18 cellular contexts compared by ENCODE assay signal in genomic region chr15:34603095-34603494, GRCh38. TPM values are rescaled to one million over a fixed set of nuclear protein-coding genes. Genes with fewer than 3 reads are reported as not detected.
DNase-seq lines count a peak whose midpoint lies in the region; ATAC-seq, FAIRE-seq and TF ChIP-seq lines count a peak whose summit lies in the region.
"Had no signal": no experiment of that assay in that cellular context is flagged by ENCODE, and none has a peak within 500 bp of the region (broad histone marks: within the 10 kb centered on the region; RNA-seq: fewer than 3 reads in every experiment).

No MANE protein-coding gene starts in this region.

- no peak for FAIRE-seq in HepG2 (lab: Jason Lieb, UNC)
- FAIRE-seq: GM12878, GM18507, HTR-8/SVneo had no signal

- H3K36me3 ChIP-seq in HepG2 (replicated peaks in 1 of 2; ENCODE audit: control insufficient read depth in 1 of 2, insufficient read depth in 2 of 2, low read length in 2 of 2) (no peaks in the 10 kb centered on the region), right lobe of liver (no peaks in the 10 kb centered on the region), HAP-1 (replicated peaks) (no peaks in the 10 kb centered on the region), osteoblast (ENCODE audit: insufficient read depth, low read length) (no peaks in the 10 kb centered on the region)
- H3K36me3 ChIP-seq: BLaER1 treated with 17β-estradiol and CSF1 and Interleukin-3, amounts not matched to agents 10 nM and 100 nM had no signal

- intact Hi-C loops in HepG2 (cut with micrococcal nuclease; ENCODE audit: unreplicated experiment) = no loop called here
- intact Hi-C loops in right lobe of liver (cut with DNase I) = no loop called here

- H3K27ac ChIP-seq in HepG2 (ENCODE audit: extremely low read length, insufficient read depth, low read length) (no peak overlapping the region), right lobe of liver (no peak overlapping the region), osteoblast (ENCODE audit: low read depth, low read length) (no peak overlapping the region)
- H3K27ac ChIP-seq: BLaER1 treated with 17β-estradiol and CSF1 and Interleukin-3, amounts not matched to agents 10 nM and 100 nM had no signal

- WGBS in HepG2 (ENCODE audit: low lambda C conversion rate) = 4% methylated on average over 8 of the region's 8 CpGs
- 46% methylated on average over 8 of the region's 8 CpGs for WGBS in right lobe of liver (ENCODE audit: insufficient coverage, low coverage, low lambda C conversion rate, missing lambda C conversion rate)

- TF ChIP-seq EP300 in HepG2 (IDR thresholded peaks at IDR 0.05; ENCODE audit: low read depth in 2 of 2, low read length in 2 of 2) (no peak), HepG2 (CRISPR knock-in tag; IDR thresholded peaks at IDR 0.05; ENCODE audit: borderline replicate concordance) (no peak)

- H3K9me3 ChIP-seq in HepG2 (ENCODE audit: low read length) = no peaks in the 10 kb centered on the region
- H3K9me3 ChIP-seq in right lobe of liver = no peaks in the 10 kb centered on the region
- no peaks in the 10 kb centered on the region for H3K9me3 ChIP-seq in HAP-1
- H3K9me3 ChIP-seq in osteoblast (ENCODE audit: low read depth, low read length) = no peaks in the 10 kb centered on the region
- H3K9me3 ChIP-seq: BLaER1 treated with 17β-estradiol and CSF1 and Interleukin-3, amounts not matched to agents 10 nM and 100 nM had no signal

- H2AFZ ChIP-seq in HepG2 (ENCODE audit: low read length) (no peak overlapping the region), osteoblast (ENCODE audit: low read length) (no peak overlapping the region)

- CTCF ChIA-PET in HepG2 (lab: Yijun Ruan, JAX; ENCODE audit: low intra/inter-chr PET ratio, low total read pairs) = no interaction called here

- H3K79me2 ChIP-seq in HepG2 (ENCODE audit: insufficient read depth, low read length) (no peaks in the 10 kb centered on the region), osteoblast (ENCODE audit: insufficient read depth, low read length) (no peaks in the 10 kb centered on the region)

- no TSS peak for BruUV-seq in HepG2 (replicated peaks; lab: Mats Ljungman, UMichigan)

- H3K4me1 ChIP-seq in HepG2 (ENCODE audit: insufficient read depth, low read length) (no peaks in the 10 kb centered on the region), right lobe of liver (no peaks in the 10 kb centered on the region), HAP-1 (no peaks in the 10 kb centered on the region), osteoblast (ENCODE audit: insufficient read depth, low read length) (no peaks in the 10 kb centered on the region)
- H3K4me1 ChIP-seq: BLaER1 treated with 17β-estradiol and CSF1 and Interleukin-3, amounts not matched to agents 10 nM and 100 nM had no signal

- H3K9ac ChIP-seq in HepG2 (ENCODE audit: insufficient read depth, low read depth, low read length) = no peak overlapping the region
- H3K9ac ChIP-seq: BLaER1 treated with 17β-estradiol and CSF1 and Interleukin-3, amounts not matched to agents 10 nM and 100 nM had no signal

- DNase-seq in HepG2 (ENCODE audit: low spot score) = peak; percentile 14
- no peak for DNase-seq in right lobe of liver
- peak; percentile 48 for DNase-seq in RPMI8226
- peak; percentile 11 for DNase-seq in epithelial cell of esophagus (ENCODE audit: low read depth)
- DNase-seq in HAP-1 (ENCODE audit: low spot score in 2 of 2) = no peak
- no peak for DNase-seq in osteoblast (ENCODE audit: insufficient read length, low spot score, missing footprints)
- DNase-seq: ACHN; CD4-positive, CD25-positive, alpha-beta regulatory T cell; DMS79; GOT3; HCEC 1CT; HFFc6 had no signal

- POLR2A ChIA-PET in HepG2 (lab: Yijun Ruan, JAX) = no interaction called here

- TF ChIP-seq RAD21 in HepG2 (CRISPR knock-in tag; IDR thresholded peaks at IDR 0.05) = no peak

- H3K27me3 ChIP-seq in HepG2 (ENCODE audit: control insufficient read depth in 1 of 2, insufficient read depth in 2 of 2, low read length in 2 of 2) (peaks cover 0 to 7% of the 10 kb centered on the region in 2 experiments; a peak in 1 of 5 replicates), right lobe of liver (peaks cover 0 to 3% of the 10 kb centered on the region in 2 donors), HAP-1 (ENCODE audit: low read depth) (peaks cover 35% of the 10 kb centered on the region), osteoblast (ENCODE audit: insufficient read depth, low read length) (peaks cover 31% of the 10 kb centered on the region)
- H3K27me3 ChIP-seq: BLaER1 treated with 17β-estradiol and CSF1 and Interleukin-3, amounts not matched to agents 10 nM and 100 nM had no signal

- H3K4me2 ChIP-seq in HepG2 (ENCODE audit: low read depth, low read length) (no peak overlapping the region), osteoblast (ENCODE audit: insufficient read depth, low read length) (no peak overlapping the region)
- H3K4me2 ChIP-seq: BLaER1 treated with 17β-estradiol and CSF1 and Interleukin-3, amounts not matched to agents 10 nM and 100 nM had no signal

- H3K4me3 ChIP-seq in HepG2 (replicated peaks in 1 of 3; ENCODE audit: insufficient read depth in 1 of 3, low read depth in 2 of 3, low read length in 3 of 3) (no peak overlapping the region), right lobe of liver (no peak overlapping the region), epithelial cell of esophagus (ENCODE audit: low read length) (no peak overlapping the region), HAP-1 (no peak overlapping the region), osteoblast (ENCODE audit: insufficient read depth, low read length) (no peak overlapping the region)
- H3K4me3 ChIP-seq: BLaER1 treated with 17β-estradiol and CSF1 and Interleukin-3, amounts not matched to agents 10 nM and 100 nM; GM12878 had no signal

- TF ChIP-seq POLR2A in HepG2 (IDR thresholded peaks at IDR 0.05; ENCODE audit: insufficient read depth in 1 of 2, low read depth in 2 of 2, low read length in 2 of 2) = no peak
- TF ChIP-seq POLR2A in right lobe of liver (IDR thresholded peaks at IDR 0.05) = no peak

- no peak for TF ChIP-seq CTCF in HepG2 (CRISPR knock-in tag; IDR thresholded peaks at IDR 0.05)
- no peak for TF ChIP-seq CTCF in right lobe of liver (IDR thresholded peaks at IDR 0.05)
- TF ChIP-seq CTCF in epithelial cell of esophagus (IDR thresholded peaks at IDR 0.05; ENCODE audit: insufficient read depth, low read depth, low read length, missing control alignments) = no peak
- no peak for TF ChIP-seq CTCF in osteoblast (IDR thresholded peaks at IDR 0.05; ENCODE audit: extremely low read depth, low read depth, low read length)

- peak; percentile 43; the same call in 2 of the 3 replicates for ATAC-seq in HepG2
- ATAC-seq in right lobe of liver = no peak
- ATAC-seq in GM19035 (IDR thresholded peaks at IDR 0.05; ENCODE audit: unreplicated experiment) = no peak
- no peak for ATAC-seq in GM21526 (IDR thresholded peaks at IDR 0.05; ENCODE audit: low FRiP score, unreplicated experiment)
- ATAC-seq: GM12878 had no signal

- H4K20me1 ChIP-seq in HepG2 (ENCODE audit: insufficient read depth, low read length) (no peaks in the 10 kb centered on the region), osteoblast (ENCODE audit: insufficient read depth, low read length) (no peaks in the 10 kb centered on the region)
- H4K20me1 ChIP-seq: BLaER1 treated with 17β-estradiol and CSF1 and Interleukin-3, amounts not matched to agents 10 nM and 100 nM had no signal

- in situ Hi-C loops in HepG2 (cut with HindIII; ENCODE audit: extremely low pct_ligation_motif_present, low pct_unique_long_range_greater_than_20kb) = no loop called here
- in situ Hi-C loops in HAP-1 (cut with MboI; ENCODE audit: low sequenced_read_pairs) = loop anchor here (25.0 kb wide), 1 partner anchor 309 kb away; no protein-coding TSS in a partner anchor

TF ChIP-seq in HepG2, 621 proteins besides CTCF, POLR2A, EP300 and RAD21 (continues in another document):
- TF ChIP-seq POGZ (CRISPR knock-in tag; IDR thresholded peaks at IDR 0.05) (no peak), TCF7 (IDR thresholded peaks at IDR 0.05; ENCODE audit: low read depth) (peak; percentile 24; the same call in 1 of the 2 replicates), SNAPC5 (CRISPR knock-in tag; IDR thresholded peaks at IDR 0.05; ENCODE audit: borderline replicate concordance) (no peak), FOXA3 (CRISPR knock-in tag; IDR thresholded peaks at IDR 0.05) (peak; percentile 11; the same call in 1 of the 2 replicates)

RNA-seq across cellular contexts. Expression of gene GOLGA8B, which starts 19.6 kb away (rescaled TPM):
- total RNA-seq in HepG2 (2016; rRNA removed; fragmentation: Illumina TruSeq; extraction: Trizol) (6.0 and 38.8 TPM in 2 replicates), right lobe of liver (10 to 100 TPM; 21.9 to 53.4 (median 30.8) TPM), osteoblast (35.9 and 57.2 TPM in 2 replicates)
- total RNA-seq in HepG2 (2016; cell fraction: cytosol; rRNA removed; fragmentation: Illumina TruSeq; extraction: Trizol; ENCODE audit: low read depth) = 8.7 and 12.0 TPM in 2 replicates
- total RNA-seq in HepG2 (2016; cell fraction: insoluble cytoplasmic fraction; rRNA removed; fragmentation: Illumina TruSeq; extraction: Trizol) = 8.1 and 44.9 TPM in 2 replicates
- 3.0 and 5.0 TPM in 2 replicates for total RNA-seq in HepG2 (2016; cell fraction: membrane; rRNA removed; fragmentation: Illumina TruSeq; extraction: Trizol)
- total RNA-seq in HepG2 (2016; cell fraction: nucleus; rRNA removed; fragmentation: Illumina TruSeq; extraction: Trizol) = 71.1 and 101 TPM in 2 replicates
- polyA plus RNA-seq in HepG2 (2011; rRNA removed) = 89.0 and 104 TPM in 2 replicates
- polyA plus RNA-seq in HepG2 (2011; cell fraction: cytosol; rRNA removed) = 13.5 and 14.7 TPM in 2 replicates
- polyA plus RNA-seq in HepG2 (2011; cell fraction: nucleus; rRNA removed) = 711 and 815 TPM in 2 replicates
- 130 and 139 TPM in 2 replicates for polyA plus RNA-seq in HepG2 (2012)
- 0.51 TPM in 2 replicates for polyA plus RNA-seq in HepG2 (2016; cell fraction: cytosol; fragmentation: Illumina TruSeq; extraction: Trizol; ENCODE audit: low read depth)
- polyA plus RNA-seq in HepG2 (2016; cell fraction: insoluble cytoplasmic fraction; fragmentation: Illumina TruSeq; extraction: Trizol; ENCODE audit: low read depth) = 8.9 and 11.6 TPM in 2 replicates
- polyA plus RNA-seq in HepG2 (2016; cell fraction: membrane; fragmentation: Illumina TruSeq; extraction: Trizol; ENCODE audit: low read depth) = 0.92 and 2.1 TPM in 2 replicates
- 435 and 480 TPM in 2 replicates for polyA plus RNA-seq in HepG2 (2016; cell fraction: nucleus; fragmentation: Illumina TruSeq; extraction: Trizol; ENCODE audit: insufficient read depth, low read depth)
- polyA minus RNA-seq in HepG2 (2011; rRNA and poly(A)+ RNA removed; ENCODE audit: low replicate concordance) = 8.7 and 19.2 TPM in 2 replicates
- 3.5 and 5.4 TPM in 2 replicates for polyA minus RNA-seq in HepG2 (2011; cell fraction: cytosol; rRNA and poly(A)+ RNA removed)
- polyA minus RNA-seq in HepG2 (2011; cell fraction: nucleus; rRNA and poly(A)+ RNA removed) = 122 and 148 TPM in 2 replicates

Comparison
In these comparisons a context has a peak if more than half of its experiments do, and no peak if none do; other contexts are left out.
1. DNase-seq: peak in HepG2 (single experiment), RPMI8226 (single experiment) and epithelial cell of esophagus (single experiment); none in right lobe of liver (0 of 3), HAP-1 (0 of 2) and osteoblast (single experiment).